In the genomic region with DNA sequence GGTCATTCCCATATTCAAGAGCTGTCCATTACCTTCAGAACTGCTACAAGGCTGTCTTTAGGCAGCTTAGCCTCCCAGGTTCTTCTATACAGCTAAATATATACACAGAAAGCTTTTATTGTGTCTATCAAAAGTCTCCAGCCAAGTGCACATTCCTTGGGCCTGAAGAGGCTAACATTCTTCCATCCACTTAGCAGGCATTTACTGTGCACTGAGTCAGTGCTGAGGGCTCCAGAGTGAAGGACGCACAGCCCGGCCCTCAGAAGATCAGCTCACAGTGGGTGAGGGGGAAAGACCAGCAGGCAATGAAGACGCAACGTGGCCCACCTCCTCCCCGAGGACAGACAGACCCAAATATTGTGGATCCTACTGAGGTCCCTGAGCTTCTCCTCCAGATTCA, we compare ENCODE assay signal across 15 cellular contexts.
"Had no signal": no experiment of that assay in that cellular context is flagged by ENCODE, and none has a peak within 500 bp of the region (broad histone marks: within the 10 kb centered on the region; RNA-seq: fewer than 3 reads in every experiment).

No MANE protein-coding gene starts in this region.

- H3K4me1 ChIP-seq: foreskin keratinocyte, pancreas, right lobe of liver, tibial nerve had no signal

- H3K27me3 ChIP-seq: foreskin keratinocyte, right lobe of liver, tibial nerve had no signal

- H3K36me3 ChIP-seq: pancreas, right lobe of liver, tibial nerve had no signal

- DNase-seq: effector CD4-positive, alpha-beta T cell; endodermal cell; erythroblast; foreskin keratinocyte; immature natural killer cell; natural killer cell; nucleus accumbens; pancreas; right lobe of liver; stimulated activated CD4-positive, alpha-beta T cell treated with anti-CD3 and anti-CD28 coated beads, Interleukin-4, amount 100 ng/mL, for 1 hour; stimulated activated CD8-positive, alpha-beta memory T cell treated with anti-CD3 and anti-CD28 coated beads, Interleukin-4, amount 100 ng/mL, for 48 hours; stimulated activated naive CD8-positive, alpha-beta T cell treated with anti-CD3 and anti-CD28 coated beads, Interleukin-15, Interleukin-2, amounts not matched to agents 100 U/mL and 50 U/mL, for 24 hours had no signal

- H3K9me3 ChIP-seq: pancreas, right lobe of liver, tibial nerve had no signal

- ATAC-seq: foreskin keratinocyte; natural killer cell; pancreas; right lobe of liver; stimulated activated effector memory CD8-positive, alpha-beta T cell treated with anti-CD3 and anti-CD28 coated beads, Interleukin-12 subunit alpha, Interleukin-12 subunit beta, amount 100 ng/mL, for 72 hours; stimulated activated naive CD8-positive, alpha-beta T cell treated with anti-CD3 and anti-CD28 coated beads, Interleukin-15, Interleukin-2, amounts not matched to agents 100 U/mL and 50 U/mL, for 24 hours had no signal

- H3K4me3 ChIP-seq: coronary artery, pancreas, right lobe of liver, tibial nerve had no signal

- H3K27ac ChIP-seq: coronary artery, foreskin keratinocyte, pancreas, right lobe of liver, tibial nerve had no signal
